26 cellular contexts compared by ENCODE assay signal in genomic region chr7:282621-283020, GRCh38. TPM values are rescaled to one million over a fixed set of nuclear protein-coding genes. Genes with fewer than 3 reads are reported as not detected.
"Had no signal": no experiment of that assay in that cellular context is flagged by ENCODE, and none has a peak within 500 bp of the region (broad histone marks: within the 10 kb centered on the region; RNA-seq: fewer than 3 reads in every experiment).

No MANE protein-coding gene starts in this region.

- H3K4me3 ChIP-seq: ascending aorta, body of pancreas, MG63, Peyer's patch had no signal

- H3K9me3 ChIP-seq: ascending aorta, body of pancreas, MG63, Peyer's patch had no signal

- H3K4me1 ChIP-seq: ascending aorta, body of pancreas had no signal

- DNase-seq: activated B cell treated with CpG ODN at 0.5 μM for 24 hours; activated CD4-positive, alpha-beta T cell treated with anti-CD3 and anti-CD28 coated beads for 1 hour; activated CD4-positive, alpha-beta T cell treated with anti-CD3 and anti-CD28 coated beads, Interleukin-2, amount 10 ng/mL, durations not matched to agents 24 days and 14 days; activated CD4-positive, alpha-beta T cell treated with anti-CD3 and anti-CD28 coated beads, Interleukin-2, amount 50 U/mL, for 48 hours; activated CD8-positive, alpha-beta memory T cell treated with anti-CD3 and anti-CD28 coated beads, Interleukin-2, amount 10 ng/mL, durations not matched to agents 7 days and 5 days; activated naive CD4-positive, alpha-beta T cell treated with Interleukin-2 at 50 U/mL for 16 hours; activated naive CD8-positive, alpha-beta T cell treated with anti-CD3 and anti-CD28 coated beads, Interleukin-2, amount 50 U/mL, for 24 hours; activated T-cell treated with anti-CD3 and anti-CD28 coated beads, Interleukin-2, amount 50 U/mL, for 4 hours; amniotic stem cell; MG63; MV-4-11; NCI-H1092 treated with DMSO at 0.1 percent for 48 hours; NCI-H1436; NCI-H1694 treated with DMSO at 0.1 percent for 48 hours; NCI-H2029 treated with DMSO at 0.1 percent for 48 hours; NCI-H510A treated with DMSO at 0.1 percent for 48 hours; NCI-H69; SIG-M5; T-helper 17 cell; T-helper 9 cell had no signal

- H3K27me3 ChIP-seq: ascending aorta, body of pancreas, Peyer's patch had no signal

- H3K36me3 ChIP-seq: ascending aorta, MG63, Peyer's patch had no signal

- H3K27ac ChIP-seq: ascending aorta, body of pancreas, KMS-11, Peyer's patch, RWPE1 had no signal

RNA-seq across cellular contexts. Expression of gene FOXL3, which starts 7.3 kb away (rescaled TPM):
- total RNA-seq: activated B cell treated with CpG ODN at 0.5 μM for 24 hours; activated CD4-positive, alpha-beta T cell treated with anti-CD3 and anti-CD28 coated beads, Interleukin-2, amount 10 ng/mL, durations not matched to agents 24 days and 14 days; activated CD8-positive, alpha-beta memory T cell treated with anti-CD3 and anti-CD28 coated beads, Interleukin-2, amount 10 ng/mL, durations not matched to agents 7 days and 5 days; activated naive CD4-positive, alpha-beta T cell treated with anti-CD3 and anti-CD28 coated beads, Interleukin-2, amount 50 U/mL, for 72 hours; activated T-cell treated with anti-CD3 and anti-CD28 coated beads, Interleukin-2, amount 50 U/mL, for 4 hours; ascending aorta; body of pancreas; Peyer's patch; T-helper 17 cell had no signal
